10 cellular contexts compared by ENCODE assay signal in the genomic region with DNA sequence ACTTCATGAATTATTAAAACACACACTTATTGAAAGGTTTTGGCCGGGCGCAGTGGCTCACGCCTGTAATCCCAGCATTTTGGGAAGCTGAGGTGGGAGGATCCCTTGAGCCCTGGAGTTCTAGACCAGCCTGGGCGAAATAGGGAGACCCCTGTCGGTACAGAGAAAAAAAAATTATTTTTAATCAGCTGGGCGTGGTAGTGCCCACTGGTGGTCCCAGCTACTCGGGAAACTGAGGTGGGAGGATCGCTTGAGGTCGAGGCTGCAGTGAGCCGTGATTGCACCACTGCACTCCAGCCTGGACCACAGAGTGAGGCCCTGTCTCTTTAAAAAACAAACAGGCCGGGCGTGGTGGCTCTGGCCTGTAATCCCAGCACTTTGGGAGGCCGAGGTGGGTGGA. TPM values are rescaled to one million over a fixed set of nuclear protein-coding genes. Genes with fewer than 3 reads are reported as not detected.
DNase-seq lines count a peak whose midpoint lies in the region; ATAC-seq and TF ChIP-seq lines count a peak whose summit lies in the region.
"Had no signal": no experiment of that assay in that cellular context is flagged by ENCODE, and none has a peak within 500 bp of the region (broad histone marks: within the 10 kb centered on the region; RNA-seq: fewer than 3 reads in every experiment).

No MANE protein-coding gene starts in this region.

- peaks cover 30% of the 10 kb centered on the region for H3K36me3 Mint-ChIP-seq in CD4-positive, alpha-beta T cell (ENCODE audit: low read depth)
- peaks cover 16% of the 10 kb centered on the region; the same call in 2 of the 3 replicates for H3K36me3 Mint-ChIP-seq in GM23338 (ENCODE audit: low read depth)
- H3K36me3 Mint-ChIP-seq in activated naive CD8-positive, alpha-beta T cell treated with anti-CD3 and anti-CD28 coated beads, Interleukin-2, amount 10 ng/mL, durations not matched to agents 7 days and 5 days = peaks cover 20% of the 10 kb centered on the region
- H3K36me3 Mint-ChIP-seq in naive thymus-derived CD4-positive, alpha-beta T cell = peaks cover 4 to 10% (median 7%) of the 10 kb centered on the region in 5 donors

- POLR2A ChIA-PET in CD4-positive, alpha-beta T cell (lab: Charles Lee) = interaction anchor here (1.2 to 3.4 kb wide), 3 partner anchors 14 to 48 kb away, joined by 4 to 78 read pairs (median 6); partner anchors contain the start of genes CDC42SE1 and MLLT11
- POLR2A ChIA-PET in activated naive CD8-positive, alpha-beta T cell treated with anti-CD3 and anti-CD28 coated beads, Interleukin-2, amount 10 ng/mL, durations not matched to agents 7 days and 5 days (lab: Charles Lee) = interaction anchor here (1.0 to 5.0 kb wide), 4 partner anchors 12 to 118 kb away, joined by 3 to 74 read pairs (median 7); partner anchors contain the start of genes CDC42SE1, MLLT11, TNFAIP8L2 and VPS72
- POLR2A ChIA-PET in naive thymus-derived CD4-positive, alpha-beta T cell (lab: Charles Lee) = interaction anchor here (0.6 to 6.3 kb wide), 7 partner anchors 10 to 61 kb away, joined by 3 to 67 read pairs (median 7); partner anchors contain the start of genes C1orf56, CDC42SE1 and MLLT11

- no peaks in the 10 kb centered on the region for H3K27me3 Mint-ChIP-seq in CD4-positive, alpha-beta T cell
- peaks cover 15% of the 10 kb centered on the region for H3K27me3 Mint-ChIP-seq in GM23338 (ENCODE audit: insufficient read depth, low read depth, poor library complexity)
- no peaks in the 10 kb centered on the region for H3K27me3 Mint-ChIP-seq in activated naive CD8-positive, alpha-beta T cell treated with anti-CD3 and anti-CD28 coated beads, Interleukin-2, amount 10 ng/mL, durations not matched to agents 7 days and 5 days
- H3K27me3 Mint-ChIP-seq in naive thymus-derived CD4-positive, alpha-beta T cell = peaks cover 0 to 2% (median 0%) of the 10 kb centered on the region in 5 donors

- no peaks in the 10 kb centered on the region for H3K9me3 Mint-ChIP-seq in CD4-positive, alpha-beta T cell
- no peaks in the 10 kb centered on the region for H3K9me3 Mint-ChIP-seq in GM23338
- no peaks in the 10 kb centered on the region for H3K9me3 Mint-ChIP-seq in activated naive CD8-positive, alpha-beta T cell treated with anti-CD3 and anti-CD28 coated beads, Interleukin-2, amount 10 ng/mL, durations not matched to agents 7 days and 5 days
- no peaks in the 10 kb centered on the region for H3K9me3 Mint-ChIP-seq in naive thymus-derived CD4-positive, alpha-beta T cell

- intact Hi-C loops in CD4-positive, alpha-beta T cell (cut with DNase I, micrococcal nuclease) = loop anchor here in 1 of 2 experiments (5.0 to 10.0 kb wide), 2 partner anchors 273 to 385 kb away; partner anchors contain the start of genes POGZ and RFX5
- intact Hi-C loops in naive thymus-derived CD4-positive, alpha-beta T cell (cut with micrococcal nuclease) = loop anchor here in 1 of 2 donors (5.0 kb wide), 1 partner anchor 145 kb away; the partner anchor contains the start of gene SETDB1
- intact Hi-C loops in left colon (cut with DNase I, micrococcal nuclease) = no loop called here

- no peak for ATAC-seq in CD4-positive, alpha-beta T cell (ENCODE audit: poor library complexity)
- ATAC-seq in GM23338 (no peak), HG02973 (IDR thresholded peaks at IDR 0.05; ENCODE audit: unreplicated experiment) (no peak), left colon (no peak), HG03469 (IDR thresholded peaks at IDR 0.05; ENCODE audit: unreplicated experiment) (no peak)
- no peak for ATAC-seq in activated naive CD8-positive, alpha-beta T cell treated with anti-CD3 and anti-CD28 coated beads, Interleukin-2, amount 10 ng/mL, durations not matched to agents 7 days and 5 days (ENCODE audit: low read depth)
- ATAC-seq in naive thymus-derived CD4-positive, alpha-beta T cell = no peak

- no peaks in the 10 kb centered on the region for H3K27me3 ChIP-seq in CD4-positive, alpha-beta T cell (ENCODE audit: control insufficient read depth, insufficient read depth, low read length)
- no peaks in the 10 kb centered on the region for H3K27me3 ChIP-seq in GM23338 (ENCODE audit: insufficient read depth)
- H3K27me3 ChIP-seq in naive thymus-derived CD4-positive, alpha-beta T cell (ENCODE audit: control insufficient read depth in 2 of 2, insufficient read depth in 2 of 2, low read length in 2 of 2) = no peaks in the 10 kb centered on the region
- H3K27me3 ChIP-seq: adrenal gland had no signal

- H3K27ac Mint-ChIP-seq in CD4-positive, alpha-beta T cell = peak overlapping the region; percentile 98
- peak overlapping the region; percentile 83; the same call in 1 of the 2 replicates for H3K27ac Mint-ChIP-seq in GM23338
- peak overlapping the region; percentile 99 for H3K27ac Mint-ChIP-seq in activated naive CD8-positive, alpha-beta T cell treated with anti-CD3 and anti-CD28 coated beads, Interleukin-2, amount 10 ng/mL, durations not matched to agents 7 days and 5 days
- H3K27ac Mint-ChIP-seq in naive thymus-derived CD4-positive, alpha-beta T cell = peak overlapping the region; percentile 97 to 100 (median 100)

- H3K4me1 ChIP-seq in GM23338 (ENCODE audit: insufficient read depth) = peaks cover 5% of the 10 kb centered on the region; the same call in 1 of the 2 replicates
- H3K4me1 ChIP-seq in naive thymus-derived CD4-positive, alpha-beta T cell (ENCODE audit: control insufficient read depth in 2 of 2, insufficient read depth in 2 of 2, low read length in 2 of 2) = peaks cover 8 to 9% of the 10 kb centered on the region in 2 donors

- H3K9me3 ChIP-seq in CD4-positive, alpha-beta T cell (ENCODE audit: control insufficient read depth, low read length) = no peaks in the 10 kb centered on the region
- no peaks in the 10 kb centered on the region for H3K9me3 ChIP-seq in naive thymus-derived CD4-positive, alpha-beta T cell (ENCODE audit: control insufficient read depth in 2 of 3, low read length in 3 of 3)
- H3K9me3 ChIP-seq: adrenal gland had no signal

- no peak overlapping the region for H3K4me3 ChIP-seq in GM23338
- H3K4me3 ChIP-seq in naive thymus-derived CD4-positive, alpha-beta T cell (ENCODE audit: low read length) = peak overlapping the region; percentile 99

- no peak overlapping the region for H3K4me2 ChIP-seq in GM23338

- H3K4me3 Mint-ChIP-seq in CD4-positive, alpha-beta T cell = peak overlapping the region; percentile 99
- H3K4me3 Mint-ChIP-seq in GM23338 = no peak overlapping the region
- H3K4me3 Mint-ChIP-seq in activated naive CD8-positive, alpha-beta T cell treated with anti-CD3 and anti-CD28 coated beads, Interleukin-2, amount 10 ng/mL, durations not matched to agents 7 days and 5 days = peak overlapping the region; percentile 97
- peak overlapping the region in 8 of 10 donors; percentile 94 to 100 (median 98) for H3K4me3 Mint-ChIP-seq in naive thymus-derived CD4-positive, alpha-beta T cell

- H3F3A ChIP-seq in GM23338 (replicated peaks; ENCODE audit: low read depth) = peaks cover 26% of the 10 kb centered on the region

- H3K36me3 ChIP-seq in GM23338 (ENCODE audit: insufficient read depth) = 0 out of 2 replicates have a peak, but pooled peaks cover 2% of the 10 kb centered on the region
- peaks cover 0 to 12% (median 0%) of the 10 kb centered on the region in 3 experiments for H3K36me3 ChIP-seq in naive thymus-derived CD4-positive, alpha-beta T cell (ENCODE audit: control insufficient read depth in 2 of 3, insufficient read depth in 3 of 3, low read length in 3 of 3)

- CTCF ChIA-PET in CD4-positive, alpha-beta T cell (lab: Charles Lee) = interaction anchor here (0.8 to 4.2 kb wide), 7 partner anchors 9 to 181 kb away, joined by 3 to 45 read pairs (median 7); partner anchors contain the start of genes CDC42SE1, MLLT11 and TNFAIP8L2
- CTCF ChIA-PET in naive thymus-derived CD4-positive, alpha-beta T cell (lab: Charles Lee) = interaction anchor here (0.5 to 3.8 kb wide), 6 partner anchors 14 to 366 kb away, joined by 3 to 14 read pairs (median 5); partner anchors contain the start of genes CDC42SE1 and TNFAIP8L2

- H3K27ac ChIP-seq in CD4-positive, alpha-beta T cell (ENCODE audit: low read depth, low read length) = no peak overlapping the region
- no peak overlapping the region; the same call in 1 of the 2 replicates for H3K27ac ChIP-seq in GM23338 (ENCODE audit: low read depth)
- no peak overlapping the region for H3K27ac ChIP-seq in naive thymus-derived CD4-positive, alpha-beta T cell (ENCODE audit: low read depth, low read length)

- TF ChIP-seq CTCF in CD4-positive, alpha-beta T cell (IDR thresholded peaks at IDR 0.05) = no peak
- peak; percentile 46 to 49 for TF ChIP-seq CTCF in GM23338 (conservative IDR thresholded peaks at IDR 0.05; ENCODE audit: low read depth in 2 of 2)

- H4K20me1 ChIP-seq in GM23338 (replicated peaks; ENCODE audit: insufficient read depth) = no peaks in the 10 kb centered on the region

- DNase-seq in CD4-positive, alpha-beta T cell = no peak
- DNase-seq in GM23338 (ENCODE audit: low spot score) = peak; percentile 37
- DNase-seq in activated naive CD8-positive, alpha-beta T cell treated with anti-CD3 and anti-CD28 coated beads, Interleukin-2, amount 10 ng/mL, durations not matched to agents 7 days and 5 days = no peak
- peak in 1 of 9 donors; percentile 10 for DNase-seq in naive thymus-derived CD4-positive, alpha-beta T cell
- DNase-seq in Kasumi-1 (lab: John Stamatoyannopoulos, UW) = no peak
- no peak for DNase-seq in left colon
- DNase-seq: posterior cingulate gyrus had no signal

- no peaks in the 10 kb centered on the region for H3K9me2 ChIP-seq in GM23338 (ENCODE audit: insufficient read depth)

- H2AFZ ChIP-seq in GM23338 = no peak overlapping the region

- peaks cover 30% of the 10 kb centered on the region for H3K4me1 Mint-ChIP-seq in CD4-positive, alpha-beta T cell (ENCODE audit: low read depth)
- H3K4me1 Mint-ChIP-seq in GM23338 = peaks cover 7% of the 10 kb centered on the region
- H3K4me1 Mint-ChIP-seq in activated naive CD8-positive, alpha-beta T cell treated with anti-CD3 and anti-CD28 coated beads, Interleukin-2, amount 10 ng/mL, durations not matched to agents 7 days and 5 days = peaks cover 16% of the 10 kb centered on the region
- H3K4me1 Mint-ChIP-seq in naive thymus-derived CD4-positive, alpha-beta T cell = peaks cover 3 to 39% (median 32%) of the 10 kb centered on the region in 7 donors

- 0 out of 2 replicates have a peak, but pooled peaks cover 4% of the 10 kb centered on the region for H3K79me2 ChIP-seq in GM23338 (replicated peaks; ENCODE audit: insufficient read depth)

RNA-seq across cellular contexts. Expression of gene GABPB2, which starts 1.7 kb away (rescaled TPM):
- total RNA-seq in CD4-positive, alpha-beta T cell = 10 to 100 TPM; 23.7 to 25.5 TPM
- total RNA-seq in GM23338 (2014; rRNA removed; shearing (Covaris generic)) = 2.6 and 2.8 TPM in 2 replicates
- polyA plus RNA-seq in GM23338 (2016; fragmentation: Nextera tagmentation; extraction: Ambion mirVana) = 0.82 and 1.1 TPM in 2 replicates
- total RNA-seq in activated naive CD8-positive, alpha-beta T cell treated with anti-CD3 and anti-CD28 coated beads, Interleukin-2, amount 10 ng/mL, durations not matched to agents 7 days and 5 days = 10 to 100 TPM; 32.9 to 34.0 TPM
- 10 to 100 TPM; 13.7 to 42.2 (median 32.2) TPM for total RNA-seq in naive thymus-derived CD4-positive, alpha-beta T cell
- 10 to 100 TPM in 1 of 2 donors, 1 to 10 TPM in 1; 9.6 to 17.8 TPM for polyA plus RNA-seq in naive thymus-derived CD4-positive, alpha-beta T cell
- total RNA-seq in left colon = 10 to 100 TPM; 14.7 to 15.8 TPM

RNA-seq across cellular contexts. Expression of gene MLLT11, which starts 12.0 kb away (rescaled TPM):
- 1 to 10 TPM; 2.8 to 2.9 TPM for total RNA-seq in CD4-positive, alpha-beta T cell
- 10.6 and 11.3 TPM in 2 replicates for total RNA-seq in GM23338 (2014; rRNA removed; shearing (Covaris generic))
- 19.7 and 22.6 TPM in 2 replicates for polyA plus RNA-seq in GM23338 (2016; fragmentation: Nextera tagmentation; extraction: Ambion mirVana)
- total RNA-seq in activated naive CD8-positive, alpha-beta T cell treated with anti-CD3 and anti-CD28 coated beads, Interleukin-2, amount 10 ng/mL, durations not matched to agents 7 days and 5 days = 1 to 10 TPM; 5.4 to 6.0 TPM
- total RNA-seq in naive thymus-derived CD4-positive, alpha-beta T cell = 1 to 10 TPM; 3.3 to 6.0 (median 4.6) TPM
- 1 to 10 TPM; 3.7 to 4.8 TPM for polyA plus RNA-seq in naive thymus-derived CD4-positive, alpha-beta T cell
- total RNA-seq in left colon = under 1 TPM; 0.21 to 0.81 TPM

RNA-seq across cellular contexts. Expression of gene CDC42SE1, which starts 12.8 kb away (rescaled TPM):
- total RNA-seq in CD4-positive, alpha-beta T cell = 100 to 1,000 TPM; 401 to 404 TPM
- total RNA-seq in GM23338 (2014; rRNA removed; shearing (Covaris generic)) = 44.9 and 49.1 TPM in 2 replicates
- polyA plus RNA-seq in GM23338 (2016; fragmentation: Nextera tagmentation; extraction: Ambion mirVana) = 18.3 and 18.4 TPM in 2 replicates
- total RNA-seq in activated naive CD8-positive, alpha-beta T cell treated with anti-CD3 and anti-CD28 coated beads, Interleukin-2, amount 10 ng/mL, durations not matched to agents 7 days and 5 days = 100 to 1,000 TPM; 282 to 294 TPM
- total RNA-seq in naive thymus-derived CD4-positive, alpha-beta T cell = 100 to 1,000 TPM; 362 to 516 (median 425) TPM
- polyA plus RNA-seq in naive thymus-derived CD4-positive, alpha-beta T cell = 100 to 1,000 TPM in 1 of 2 donors, 10 to 100 TPM in 1; 85.6 to 111 TPM
- 10 to 100 TPM; 65.5 to 74.4 TPM for total RNA-seq in left colon

RNA-seq across cellular contexts. Expression of gene C1orf56, which starts 24.7 kb away (rescaled TPM):
- total RNA-seq in CD4-positive, alpha-beta T cell = 1 to 10 TPM in 1 of 2 experiments, under 1 TPM in 1; 0.58 to 1.2 TPM
- total RNA-seq in GM23338 (2014; rRNA removed; shearing (Covaris generic)) = 1.6 and 3.9 TPM in 2 replicates
- 26.3 and 27.8 TPM in 2 replicates for polyA plus RNA-seq in GM23338 (2016; fragmentation: Nextera tagmentation; extraction: Ambion mirVana)
- 1 to 10 TPM; 1.9 TPM for total RNA-seq in activated naive CD8-positive, alpha-beta T cell treated with anti-CD3 and anti-CD28 coated beads, Interleukin-2, amount 10 ng/mL, durations not matched to agents 7 days and 5 days
- 1 to 10 TPM in 2 of 5 experiments, under 1 TPM in 3; 0.64 to 3.2 (median 0.82) TPM for total RNA-seq in naive thymus-derived CD4-positive, alpha-beta T cell
- polyA plus RNA-seq in naive thymus-derived CD4-positive, alpha-beta T cell = 1 to 10 TPM; 3.5 to 4.3 TPM
- total RNA-seq in left colon = 1 to 10 TPM; 3.0 to 4.1 TPM

RNA-seq across cellular contexts. Expression of gene BNIPL, which starts 35.8 kb away (rescaled TPM):
- under 1 TPM; 0.30 to 0.42 TPM for total RNA-seq in CD4-positive, alpha-beta T cell
- total RNA-seq in GM23338 (2014; rRNA removed; shearing (Covaris generic)) = 1.2 and 2.4 TPM in 2 replicates
- polyA plus RNA-seq in GM23338 (2016; fragmentation: Nextera tagmentation; extraction: Ambion mirVana) = 0.59 and 0.91 TPM in 2 replicates
- total RNA-seq in activated naive CD8-positive, alpha-beta T cell treated with anti-CD3 and anti-CD28 coated beads, Interleukin-2, amount 10 ng/mL, durations not matched to agents 7 days and 5 days = 1 to 10 TPM; 2.8 to 4.1 TPM
- total RNA-seq in naive thymus-derived CD4-positive, alpha-beta T cell = 1 to 10 TPM in 4 of 5 experiments, under 1 TPM in 1; 0.37 to 9.4 (median 1.9) TPM
- polyA plus RNA-seq in naive thymus-derived CD4-positive, alpha-beta T cell = under 1 TPM; 0.08 to 0.17 TPM
- total RNA-seq in left colon = under 1 TPM; 0.61 to 0.75 TPM
